13 cellular contexts compared by ENCODE assay signal in the genomic region with DNA sequence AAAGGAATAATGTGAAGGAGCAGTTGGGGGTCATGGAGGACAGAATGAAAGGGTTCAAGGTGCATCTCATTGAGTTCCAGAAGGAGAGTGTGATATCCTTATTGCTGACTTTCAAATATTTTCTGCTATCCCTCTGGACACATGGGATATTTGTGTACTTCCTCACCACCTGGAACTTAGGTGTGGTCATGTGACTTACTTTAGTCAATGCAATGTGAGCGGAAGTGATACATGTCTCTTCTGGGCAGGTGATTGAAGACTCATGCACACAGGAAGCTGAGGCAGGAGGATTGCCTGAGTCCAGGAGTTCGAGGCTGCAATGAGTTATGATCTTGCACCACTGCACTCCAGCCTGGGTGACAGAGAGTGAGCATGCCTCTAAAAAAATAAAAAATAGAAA. TPM values are rescaled to one million over a fixed set of nuclear protein-coding genes. Genes with fewer than 3 reads are reported as not detected.
DNase-seq lines count a peak whose midpoint lies in the region; ATAC-seq, FAIRE-seq and TF ChIP-seq lines count a peak whose summit lies in the region.
"Had no signal": no experiment of that assay in that cellular context is flagged by ENCODE, and none has a peak within 500 bp of the region (broad histone marks: within the 10 kb centered on the region; RNA-seq: fewer than 3 reads in every experiment).

No MANE protein-coding gene starts in this region.

- H3K9me3 ChIP-seq in PC-3 (ENCODE audit: low read length): no peaks in the 10 kb centered on the region
- no peaks in the 10 kb centered on the region for H3K9me3 ChIP-seq in testis

- H3K27me3 ChIP-seq in PC-3 (ENCODE audit: low read length) (no peaks in the 10 kb centered on the region), foreskin keratinocyte (no peaks in the 10 kb centered on the region), testis (no peaks in the 10 kb centered on the region)

- H3K4me3 ChIP-seq in PC-3 (ENCODE audit: low read length) (no peak overlapping the region), testis (no peak overlapping the region)
- H3K4me3 ChIP-seq: GM12878 had no signal

- no peak for TF ChIP-seq CTCF in PC-3 (conservative IDR thresholded peaks at IDR 0.05; ENCODE audit: low read depth, low read length)
- no peak for TF ChIP-seq CTCF in foreskin keratinocyte (conservative IDR thresholded peaks at IDR 0.05)
- no peak for TF ChIP-seq CTCF in testis (IDR thresholded peaks at IDR 0.05)
- no peak for TF ChIP-seq CTCF in D721Med (IDR thresholded peaks at IDR 0.05; ENCODE audit: insufficient read depth, missing control alignments)

- CTCF ChIA-PET in PC-3 (lab: Charles Lee): no interaction called here

- H3K27ac ChIP-seq in PC-3 (ENCODE audit: low read length) (no peak overlapping the region), foreskin keratinocyte (no peak overlapping the region), testis (no peak overlapping the region)
- H3K27ac ChIP-seq: 22Rv1 had no signal

- H3K9me2 ChIP-seq in PC-3 (replicated peaks; ENCODE audit: low read length): no peaks in the 10 kb centered on the region

- no peak overlapping the region for H3K4me2 ChIP-seq in PC-3 (ENCODE audit: low read length)

- no peak for FAIRE-seq in D721Med (lab: Jason Lieb, UNC)
- FAIRE-seq: GM12878, GM18507 had no signal

- POLR2A ChIA-PET in PC-3 (lab: Charles Lee; ENCODE audit: unreplicated experiment): no interaction called here

- H3K4me1 ChIP-seq in PC-3 (ENCODE audit: insufficient read depth, low read length): 0 out of 2 replicates have a peak, but pooled peaks cover 6% of the 10 kb centered on the region
- H3K4me1 ChIP-seq in foreskin keratinocyte: no peaks in the 10 kb centered on the region
- H3K4me1 ChIP-seq in testis: no peaks in the 10 kb centered on the region

- no peaks in the 10 kb centered on the region for H4K20me1 ChIP-seq in PC-3 (ENCODE audit: low read length)

- no peaks in the 10 kb centered on the region for H3F3A ChIP-seq in PC-3 (ENCODE audit: low read length, unreplicated experiment)

- 93 to 94% methylated on average over 2 of the region's 2 CpGs for WGBS in testis, 2 donors

- peak; percentile 6 for DNase-seq in DMS53 (lab: John Stamatoyannopoulos, UW)
- no peak for DNase-seq in DMS53 treated with DMSO at 0.1 percent for 48 hours (lab: John Stamatoyannopoulos, UW; ENCODE audit: unreplicated experiment)
- DNase-seq in PC-3: peak; percentile 17
- peak; percentile 46 to 52 for DNase-seq in foreskin keratinocyte
- DNase-seq in testis: no peak
- DNase-seq in D721Med (ENCODE audit: insufficient read length, low spot score): no peak
- DNase-seq: CD8-positive, alpha-beta T cell; COR-L47; HCEC 1CT had no signal

- intact Hi-C loops in PC-3 (cut with micrococcal nuclease): no loop called here
- intact Hi-C loops in testis (cut with DNase I; ENCODE audit: low total_unique reads): no loop called here

- H2AFZ ChIP-seq in PC-3 (ENCODE audit: low read length): no peak overlapping the region

- no peak overlapping the region for H3K9ac ChIP-seq in PC-3 (ENCODE audit: low read length)

- BruUV-seq in PC-3 (replicated peaks; lab: Mats Ljungman, UMichigan): no TSS peak

- no peak for TF ChIP-seq POLR2A in testis (IDR thresholded peaks at IDR 0.05)

- H3K79me2 ChIP-seq in PC-3 (ENCODE audit: low read length): no peaks in the 10 kb centered on the region

- no peaks in the 10 kb centered on the region for H3K36me3 ChIP-seq in PC-3 (ENCODE audit: low read depth, low read length)
- no peaks in the 10 kb centered on the region for H3K36me3 ChIP-seq in testis (ENCODE audit: low read depth, missing control alignments)

- ATAC-seq in PC-3 (no peak), foreskin keratinocyte (peak; percentile 37), HG03045 (IDR thresholded peaks at IDR 0.05; ENCODE audit: unreplicated experiment) (no peak)
- ATAC-seq: CD8-positive, alpha-beta T cell; GM12878 had no signal

RNA-seq across cellular contexts. Expression of gene TANC2, which starts 36.7 kb away (rescaled TPM):
- total RNA-seq in PC-3 (2014; rRNA removed) (24.2 and 58.1 TPM in 2 replicates), foreskin keratinocyte (34.9 and 41.3 TPM in 2 replicates), testis (100 to 1,000 TPM; 163 to 219 TPM)
- polyA plus RNA-seq in foreskin keratinocyte (2.3 and 2.8 TPM in 2 replicates), testis (ENCODE audit: insufficient read depth, low read depth, low replicate concordance) (53.2 TPM)

Comparison
In these comparisons a context has a peak if more than half of its experiments do, and no peak if none do; other contexts are left out.
1. DNase-seq: peak in DMS53 (single experiment), PC-3 (single experiment) and foreskin keratinocyte (2 of 2); none in DMS53 treated with DMSO at 0.1 percent for 48 hours (single experiment), testis (single experiment) and D721Med (single experiment).